Comparison of ENCODE assay signal across 33 cellular contexts in the genomic region with DNA sequence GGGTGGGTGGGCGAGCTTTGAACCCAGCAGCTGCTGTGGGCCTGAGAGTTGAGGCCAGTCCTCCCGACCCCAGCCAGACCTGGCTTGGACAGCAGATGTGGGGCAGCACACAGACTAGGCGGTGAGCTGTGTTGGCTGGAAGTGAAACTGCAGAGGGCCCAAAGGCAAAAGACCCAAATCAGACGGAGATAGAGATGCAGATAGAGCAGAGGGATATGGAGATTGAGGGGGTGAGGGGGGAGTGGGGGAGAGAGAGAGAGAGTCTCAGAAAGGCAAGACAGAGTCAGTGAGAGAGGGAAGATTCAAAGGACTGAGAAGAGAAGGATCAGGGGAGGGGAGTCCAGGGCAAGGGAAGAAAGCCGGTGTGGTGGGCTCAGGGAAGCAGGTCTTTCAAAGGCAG. TPM values are rescaled to one million over a fixed set of nuclear protein-coding genes. Genes with fewer than 3 reads are reported as not detected.
DNase-seq lines count a peak whose midpoint lies in the region; ATAC-seq and TF ChIP-seq lines count a peak whose summit lies in the region.
"Had no signal": no experiment of that assay in that cellular context is flagged by ENCODE, and none has a peak within 500 bp of the region (broad histone marks: within the 10 kb centered on the region; RNA-seq: fewer than 3 reads in every experiment).

No MANE protein-coding gene starts in this region.

- H3K4me1 Mint-ChIP-seq in H9 = peaks cover 36 to 50% of the 10 kb centered on the region in 2 experiments
- H3K4me1 Mint-ChIP-seq in glutamatergic neuron (ENCODE audit: low read depth, unreplicated experiment) = peaks cover 24% of the 10 kb centered on the region
- H3K4me1 Mint-ChIP-seq in neural progenitor cell = peaks cover 53% of the 10 kb centered on the region
- H3K4me1 Mint-ChIP-seq: activated CD4-positive, alpha-beta memory T cell treated with anti-CD3 and anti-CD28 coated beads, Interleukin-2, amount 10 ng/mL, durations not matched to agents 7 days and 5 days; activated naive CD4-positive, alpha-beta T cell treated with anti-CD3 and anti-CD28 coated beads, Interleukin-2, amount 10 ng/mL, durations not matched to agents 7 days and 5 days; CD8-positive, alpha-beta memory T cell; naive B cell had no signal

- H3K4me3 Mint-ChIP-seq in H9 = peak overlapping the region in 1 of 2 experiments; percentile 33; a peak in 1 of 5 replicates
- peak overlapping the region; percentile 12 for H3K4me3 Mint-ChIP-seq in glutamatergic neuron (ENCODE audit: unreplicated experiment)
- H3K4me3 Mint-ChIP-seq in neural progenitor cell = peak overlapping the region; percentile 8
- H3K4me3 Mint-ChIP-seq: activated CD4-positive, alpha-beta memory T cell treated with anti-CD3 and anti-CD28 coated beads, Interleukin-2, amount 10 ng/mL, durations not matched to agents 7 days and 5 days; activated naive CD4-positive, alpha-beta T cell treated with anti-CD3 and anti-CD28 coated beads, Interleukin-2, amount 10 ng/mL, durations not matched to agents 7 days and 5 days; activated T-helper 17 cell treated with anti-CD3 and anti-CD28 coated beads, Interleukin-2, amount 50 U/mL, for 72 hours; CD8-positive, alpha-beta memory T cell; naive B cell had no signal

- no peak overlapping the region for H2AFZ ChIP-seq in H9 (ENCODE audit: low read length)
- H2AFZ ChIP-seq in neural progenitor cell (replicated peaks) = peak overlapping the region; percentile 8

- no peak overlapping the region for H4K5ac ChIP-seq in H9 (ENCODE audit: insufficient read length, low read depth, low read length)

- peaks cover 10% of the 10 kb centered on the region for H3K27me3 Mint-ChIP-seq in H9 (ENCODE audit: low read depth)
- H3K27me3 Mint-ChIP-seq in glutamatergic neuron (ENCODE audit: unreplicated experiment) = peaks cover 1% of the 10 kb centered on the region
- H3K27me3 Mint-ChIP-seq in neural progenitor cell (ENCODE audit: insufficient read depth, low read depth) = peaks cover 9% of the 10 kb centered on the region

- H3K4ac ChIP-seq in H9 (ENCODE audit: low read depth, low read length) = no peak overlapping the region

- H3K27ac Mint-ChIP-seq in H9 = peak overlapping the region in 2 of 3 experiments; percentile 16 to 81; a peak in 3 of 7 replicates
- H3K27ac Mint-ChIP-seq in glutamatergic neuron (ENCODE audit: unreplicated experiment) = no peak overlapping the region
- H3K27ac Mint-ChIP-seq in neural progenitor cell = peak overlapping the region; percentile 76
- H3K27ac Mint-ChIP-seq: activated CD4-positive, alpha-beta memory T cell treated with anti-CD3 and anti-CD28 coated beads, Interleukin-2, amount 10 ng/mL, durations not matched to agents 7 days and 5 days; activated naive CD4-positive, alpha-beta T cell treated with anti-CD3 and anti-CD28 coated beads, Interleukin-2, amount 10 ng/mL, durations not matched to agents 7 days and 5 days; activated T-helper 17 cell treated with anti-CD3 and anti-CD28 coated beads, Interleukin-2, amount 50 U/mL, for 72 hours had no signal

- H2BK12ac ChIP-seq in H9 (ENCODE audit: insufficient read length, low read depth, low read length) = no peak overlapping the region

- H3K9me3 Mint-ChIP-seq in H9 (peaks cover 0 to 3% of the 10 kb centered on the region in 2 experiments; a peak in 1 of 5 replicates), glutamatergic neuron (ENCODE audit: unreplicated experiment) (peaks cover 8% of the 10 kb centered on the region), neural progenitor cell (no peaks in the 10 kb centered on the region)
- H3K9me3 Mint-ChIP-seq: activated CD4-positive, alpha-beta memory T cell treated with anti-CD3 and anti-CD28 coated beads, Interleukin-2, amount 10 ng/mL, durations not matched to agents 7 days and 5 days; activated naive CD4-positive, alpha-beta T cell treated with anti-CD3 and anti-CD28 coated beads, Interleukin-2, amount 10 ng/mL, durations not matched to agents 7 days and 5 days; activated T-helper 17 cell treated with anti-CD3 and anti-CD28 coated beads, Interleukin-2, amount 50 U/mL, for 72 hours; naive B cell had no signal

- H3K4me3 ChIP-seq in neural progenitor cell = no peak overlapping the region
- H3K4me3 ChIP-seq: adrenal gland, dorsolateral prefrontal cortex, gastrocnemius medialis, left ventricle myocardium inferior, MG63, tibial artery, vagina had no signal

- no peak overlapping the region for H3K27ac ChIP-seq in H9 (ENCODE audit: insufficient read length, low read depth, low read length)
- H3K27ac ChIP-seq in neural progenitor cell = no peak overlapping the region
- H3K27ac ChIP-seq: adrenal gland, brain microvascular endothelial cell, gastrocnemius medialis, KMS-11, left ventricle myocardium inferior, tibial artery, vagina had no signal

- no peak overlapping the region for H2BK5ac ChIP-seq in H9 (ENCODE audit: insufficient read length, low read length)

- TF ChIP-seq CTCF in H9 (conservative IDR thresholded peaks at IDR 0.05) (no peak), glutamatergic neuron (IDR thresholded peaks at IDR 0.05; ENCODE audit: partially characterized antibody, unreplicated experiment) (no peak), neural progenitor cell (IDR thresholded peaks at IDR 0.05) (no peak)

- H3T11ph ChIP-seq in H9 (ENCODE audit: low read length) = no peak overlapping the region

- H2BK15ac ChIP-seq in H9 (ENCODE audit: low read depth, low read length) = no peak overlapping the region

- H2BK20ac ChIP-seq in H9 (ENCODE audit: low read depth, low read length, poor library complexity, severe bottlenecking) = no peak overlapping the region

- no peaks in the 10 kb centered on the region for H3K9me3 ChIP-seq in H9 (ENCODE audit: control insufficient read depth, low read depth, low read length)
- H3K9me3 ChIP-seq in neural progenitor cell (ENCODE audit: low read depth) = no peaks in the 10 kb centered on the region
- H3K9me3 ChIP-seq: adrenal gland, gastrocnemius medialis, left ventricle myocardium inferior, MG63, tibial artery, vagina had no signal

- H3K18ac ChIP-seq in H9 (ENCODE audit: insufficient read length, low read depth, low read length) = no peak overlapping the region

- H4K91ac ChIP-seq in H9 (ENCODE audit: insufficient read length, low read depth, low read length) = no peak overlapping the region

- no peak overlapping the region for H3K23ac ChIP-seq in H9 (ENCODE audit: insufficient read length, low read depth, low read length)

- ATAC-seq in GM18502 (IDR thresholded peaks at IDR 0.05; ENCODE audit: poor library complexity, unreplicated experiment) = no peak
- ATAC-seq: gastrocnemius medialis had no signal

- H3K36me3 Mint-ChIP-seq in H9 (ENCODE audit: insufficient read depth in 1 of 3, low read depth in 3 of 3) (peaks cover 0 to 9% (median 0%) of the 10 kb centered on the region in 3 experiments; a peak in 4 of 7 replicates), glutamatergic neuron (ENCODE audit: unreplicated experiment) (no peaks in the 10 kb centered on the region), neural progenitor cell (no peaks in the 10 kb centered on the region)
- H3K36me3 Mint-ChIP-seq: activated naive CD4-positive, alpha-beta T cell treated with anti-CD3 and anti-CD28 coated beads, Interleukin-2, amount 10 ng/mL, durations not matched to agents 7 days and 5 days; CD8-positive, alpha-beta memory T cell; naive B cell had no signal

- H3K9ac ChIP-seq in H9 (ENCODE audit: extremely low read depth, insufficient read length, low read length) (no peak overlapping the region), neural progenitor cell (no peak overlapping the region)
- H3K9ac ChIP-seq: KMS-11 had no signal

- H3K79me2 ChIP-seq in H9 (ENCODE audit: insufficient read depth, low read length) (no peaks in the 10 kb centered on the region), neural progenitor cell (ENCODE audit: low read depth) (peaks cover 34% of the 10 kb centered on the region)

- DNase-seq in H9 = peak; percentile 59
- peak; percentile 25 for DNase-seq in RPMI8226
- no peak for DNase-seq in glutamatergic neuron
- DNase-seq in neural progenitor cell (ENCODE audit: low spot score) = no peak
- no peak for DNase-seq in EL
- DNase-seq in activated CD4-positive, CD25-positive, alpha-beta regulatory T cell treated with anti-CD3 and anti-CD28 coated beads, Interleukin-2, amount 50 U/mL, for 72 hours = no peak
- no peak for DNase-seq in Ammon's horn (ENCODE audit: low spot score)
- DNase-seq: activated CD4-positive, alpha-beta memory T cell treated with anti-CD3 and anti-CD28 coated beads, Interleukin-2, amount 10 ng/mL, durations not matched to agents 7 days and 5 days; activated CD4-positive, alpha-beta T cell treated with anti-CD3 and anti-CD28 coated beads for 1 hour; activated naive CD4-positive, alpha-beta T cell treated with anti-CD3 and anti-CD28 coated beads, Interleukin-2, amount 10 ng/mL, durations not matched to agents 7 days and 5 days; adrenal gland; CD8-positive, alpha-beta memory T cell; DMS 273 treated with DMSO at 0.1 percent for 48 hours; gastrocnemius medialis; left ventricle myocardium inferior; midbrain; naive B cell; NCI-H187 treated with DMSO at 0.1 percent for 48 hours; stimulated activated CD4-positive, alpha-beta T cell treated with anti-CD3 and anti-CD28 coated beads, Interleukin-4, amount 100 ng/mL, for 24 hours; T-helper 2 cell; tibial artery had no signal

- H3K23me2 ChIP-seq in H9 (ENCODE audit: insufficient read length, low read depth, low read length, poor library complexity, severe bottlenecking) = no peaks in the 10 kb centered on the region

- H3K36me3 ChIP-seq in neural progenitor cell = no peaks in the 10 kb centered on the region
- H3K36me3 ChIP-seq: adrenal gland, brain microvascular endothelial cell, gastrocnemius medialis, left ventricle myocardium inferior, MG63, tibial artery, vagina had no signal

- H3K14ac ChIP-seq in H9 (ENCODE audit: insufficient read depth, low read length) = no peak overlapping the region

- H3K27me3 ChIP-seq in H9 (ENCODE audit: insufficient read depth, low read length) = no peaks in the 10 kb centered on the region
- no peaks in the 10 kb centered on the region for H3K27me3 ChIP-seq in neural progenitor cell
- H3K27me3 ChIP-seq: adrenal gland, dorsolateral prefrontal cortex, gastrocnemius medialis, MG63, vagina had no signal

- H4K8ac ChIP-seq in H9 (replicated peaks; ENCODE audit: insufficient read length, low read depth, low read length) = no peak overlapping the region

- H3K4me1 ChIP-seq in H9 (ENCODE audit: insufficient read depth, low read length) = peaks cover 2% of the 10 kb centered on the region; the same call in 1 of the 2 replicates
- H3K4me1 ChIP-seq in neural progenitor cell = peaks cover 17% of the 10 kb centered on the region
- H3K4me1 ChIP-seq: adrenal gland, gastrocnemius medialis, tibial artery, vagina had no signal

- H3K4me2 ChIP-seq in H9 (ENCODE audit: insufficient read depth, insufficient read length, low read length) (no peak overlapping the region), neural progenitor cell (peak overlapping the region; percentile 4)
- H3K4me2 ChIP-seq: KMS-11 had no signal

- H3K56ac ChIP-seq in H9 (ENCODE audit: insufficient read length, low read depth, low read length) = no peak overlapping the region

- H3K79me1 ChIP-seq in H9 (ENCODE audit: insufficient read depth, low read depth, low read length, poor library complexity, severe bottlenecking) = no peaks in the 10 kb centered on the region

- no peaks in the 10 kb centered on the region for H4K20me1 ChIP-seq in H9 (ENCODE audit: control insufficient read depth, insufficient read depth, insufficient read length)
- no peaks in the 10 kb centered on the region for H4K20me1 ChIP-seq in neural progenitor cell (ENCODE audit: low read depth)

- H2AK5ac ChIP-seq in H9 (ENCODE audit: insufficient read length, low read length) = no peak overlapping the region

- H2BK120ac ChIP-seq in H9 (ENCODE audit: low read depth, low read length, poor library complexity, severe bottlenecking) = no peak overlapping the region

- no CpG with 5 or more reads among the region's 5 CpGs for WGBS in H9 (ENCODE audit: extremely low coverage, insufficient read length, low lambda C conversion rate)

- peaks cover 8% of the 10 kb centered on the region for H3F3A ChIP-seq in neural progenitor cell (ENCODE audit: low read depth)

RNA-seq across cellular contexts. Expression of a gene that starts 17.0 kb away (rescaled TPM):
- total RNA-seq in H9 (2021) (5.8 and 7.0 TPM in 2 replicates), glutamatergic neuron (ENCODE audit: unreplicated experiment) (9.3 TPM), neural progenitor cell (ENCODE audit: low replicate concordance) (16.5 and 44.6 TPM in 2 replicates)
- total RNA-seq: activated CD4-positive, alpha-beta memory T cell treated with anti-CD3 and anti-CD28 coated beads, Interleukin-2, amount 10 ng/mL, durations not matched to agents 7 days and 5 days; cerebellum; endothelial cell of umbilical vein; HT1080; NCI-H460; pulmonary artery endothelial cell; vagina had no signal

RNA-seq across cellular contexts. Expression of a gene that starts 51.1 kb away (rescaled TPM):
- total RNA-seq in H9 (2021) (52.4 and 63.1 TPM in 2 replicates), glutamatergic neuron (ENCODE audit: unreplicated experiment) (34.6 TPM), neural progenitor cell (ENCODE audit: low replicate concordance) (52.4 and 86.0 TPM in 2 replicates)

RNA-seq across cellular contexts. Expression of a gene that starts 58.3 kb away (rescaled TPM):
- total RNA-seq in H9 (2021) (32.8 and 34.2 TPM in 2 replicates), glutamatergic neuron (ENCODE audit: unreplicated experiment) (20.0 TPM), neural progenitor cell (ENCODE audit: low replicate concordance) (8.1 and 21.5 TPM in 2 replicates)

Comparison
In these comparisons a context has a peak if more than half of its experiments do, and no peak if none do; other contexts are left out.
1. DNase-seq: peak in H9 (single experiment) and RPMI8226 (single experiment); none in glutamatergic neuron (single experiment), neural progenitor cell (single experiment), EL (single experiment), activated CD4-positive, CD25-positive, alpha-beta regulatory T cell treated with anti-CD3 and anti-CD28 coated beads, Interleukin-2, amount 50 U/mL, for 72 hours (single experiment) and Ammon's horn (single experiment).